ENCODE assay signal across 9 cellular contexts in the genomic region with DNA sequence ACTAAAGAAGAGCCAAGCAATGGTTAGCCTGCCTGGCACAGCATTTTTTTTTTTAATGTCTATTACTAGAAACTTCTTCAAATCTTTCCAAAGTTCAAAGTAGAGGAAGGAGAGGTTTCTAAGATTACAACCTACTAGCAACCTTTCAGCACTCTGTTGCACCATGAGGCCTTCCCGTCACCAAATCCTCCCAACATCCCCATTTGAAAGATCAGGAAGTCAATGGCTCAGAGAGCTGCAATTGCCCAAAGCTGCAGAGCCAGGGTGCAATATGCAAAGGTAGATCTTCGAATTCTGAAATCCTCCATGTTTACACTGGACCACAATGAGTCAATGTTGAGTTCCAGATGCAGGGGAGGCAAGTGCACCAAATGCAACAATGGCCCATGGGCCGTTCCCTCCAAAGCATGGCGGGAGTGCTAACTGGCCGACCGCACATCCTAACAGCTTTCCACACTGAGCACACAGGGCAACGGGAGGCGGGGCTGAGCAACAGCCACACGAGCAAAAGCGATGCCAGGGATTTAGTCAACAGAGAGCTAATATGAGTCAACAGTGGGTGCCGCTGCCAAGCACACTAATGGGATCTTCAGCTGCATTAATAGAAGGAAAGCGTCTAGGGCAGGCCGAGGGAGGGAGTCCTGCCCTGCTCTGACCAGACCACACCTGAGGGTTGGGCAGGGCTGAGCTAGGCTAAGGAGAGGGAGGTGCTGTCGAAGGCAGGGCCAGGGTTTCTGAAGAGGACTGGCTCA. TPM values are rescaled to one million over a fixed set of nuclear protein-coding genes. Genes with fewer than 3 reads are reported as not detected.
DNase-seq lines count a peak whose midpoint lies in the region; ATAC-seq, FAIRE-seq and TF ChIP-seq lines count a peak whose summit lies in the region.
"Had no signal": no experiment of that assay in that cellular context is flagged by ENCODE, and none has a peak within 500 bp of the region (broad histone marks: within the 10 kb centered on the region; RNA-seq: fewer than 3 reads in every experiment).

No MANE protein-coding gene starts in this region.

- H3K36me3 ChIP-seq in keratinocyte (ENCODE audit: control insufficient read depth in 2 of 2, extremely low read depth in 1 of 2, insufficient read depth in 2 of 2, low read length in 2 of 2) (peaks cover 0 to 2% of the 10 kb centered on the region in 2 experiments), uterus (no peaks in the 10 kb centered on the region)

- H3K27ac ChIP-seq in keratinocyte (ENCODE audit: control insufficient read depth, insufficient read depth, low read length) (peak overlapping the region; percentile 29), uterus (no peak overlapping the region)

- POLR2A ChIA-PET in WTC11 (lab: Charles Lee), result no interaction called here

- H3K9me3 ChIP-seq in keratinocyte (ENCODE audit: control insufficient read depth, low read depth, low read length) (no peaks in the 10 kb centered on the region), uterus (no peaks in the 10 kb centered on the region)

- H3K4me3 ChIP-seq in AG09309 (ENCODE audit: control insufficient read depth, low read depth, low read length), result no peak overlapping the region
- H3K4me3 ChIP-seq in keratinocyte (ENCODE audit: control insufficient read depth in 2 of 3, extremely low read depth in 1 of 3, insufficient read depth in 2 of 3, low read depth in 1 of 3, low read length in 3 of 3), result peak overlapping the region in 1 of 3 experiments; percentile 26
- H3K4me3 ChIP-seq in uterus, result no peak overlapping the region

- CTCF ChIA-PET in WTC11 (lab: Charles Lee), result interaction anchor here (0.9 to 3.7 kb wide), 9 partner anchors 9 to 154 kb away, joined by 3 to 19 read pairs (median 4); no protein-coding TSS in a partner anchor
- CTCF ChIA-PET in activated CD8-positive, alpha-beta memory T cell treated with anti-CD3 and anti-CD28 coated beads, Interleukin-2, amount 10 ng/mL, durations not matched to agents 7 days and 5 days (lab: Charles Lee), result no interaction called here

- H3K27ac Mint-ChIP-seq in WTC11, result peak overlapping the region; percentile 47
- H3K27ac Mint-ChIP-seq in activated CD8-positive, alpha-beta memory T cell treated with anti-CD3 and anti-CD28 coated beads, Interleukin-2, amount 10 ng/mL, durations not matched to agents 7 days and 5 days, result no peak overlapping the region

- H3K9me1 ChIP-seq in keratinocyte (ENCODE audit: control insufficient read depth, extremely low read depth, insufficient read depth, low read length), result peaks cover 10% of the 10 kb centered on the region

- H4K20me1 ChIP-seq in keratinocyte (ENCODE audit: control insufficient read depth, extremely low read depth, insufficient read depth, low read length), result peaks cover 6% of the 10 kb centered on the region

- peak overlapping the region; percentile 8; the same call in 1 of the 2 replicates for H3K4me3 Mint-ChIP-seq in WTC11
- no peak overlapping the region for H3K4me3 Mint-ChIP-seq in activated CD8-positive, alpha-beta memory T cell treated with anti-CD3 and anti-CD28 coated beads, Interleukin-2, amount 10 ng/mL, durations not matched to agents 7 days and 5 days

- DNase-seq in AG09309 (ENCODE audit: low read depth) (peak; percentile 61), NCI-H1436 treated with DMSO at 0.1 percent for 48 hours (lab: John Stamatoyannopoulos, UW) (peak; percentile 64), WTC11 (ENCODE audit: low spot score) (no peak), keratinocyte (ENCODE audit: low read depth, low spot score) (peak; percentile 71), uterus (no peak)
- no peak for DNase-seq in activated CD8-positive, alpha-beta memory T cell treated with anti-CD3 and anti-CD28 coated beads, Interleukin-2, amount 10 ng/mL, durations not matched to agents 7 days and 5 days
- DNase-seq in stimulated activated CD4-positive, alpha-beta T cell treated with anti-CD3 and anti-CD28 coated beads, Interleukin-15, amount 100 ng/mL, for 24 hours, result no peak

- intact Hi-C loops in uterus (cut with DNase I; ENCODE audit: low total_unique reads), result no loop called here

- no peaks in the 10 kb centered on the region for H3K27me3 ChIP-seq in keratinocyte (ENCODE audit: control insufficient read depth, extremely low read depth, insufficient read depth, low read length)
- peaks cover 0 to 4% of the 10 kb centered on the region in 2 donors for H3K27me3 ChIP-seq in uterus

- peaks cover 78% of the 10 kb centered on the region for H3K4me1 Mint-ChIP-seq in WTC11
- peaks cover 10% of the 10 kb centered on the region for H3K4me1 Mint-ChIP-seq in activated CD8-positive, alpha-beta memory T cell treated with anti-CD3 and anti-CD28 coated beads, Interleukin-2, amount 10 ng/mL, durations not matched to agents 7 days and 5 days

- H3K9ac ChIP-seq in keratinocyte (ENCODE audit: control insufficient read depth, extremely low read depth, insufficient read depth, low read length), result no peak overlapping the region

- peak overlapping the region; percentile 14 for H3K4me2 ChIP-seq in keratinocyte (ENCODE audit: control insufficient read depth, extremely low read depth, insufficient read depth, low read depth, low read length)

- no peaks in the 10 kb centered on the region for H3K9me3 Mint-ChIP-seq in WTC11
- no peaks in the 10 kb centered on the region for H3K9me3 Mint-ChIP-seq in activated CD8-positive, alpha-beta memory T cell treated with anti-CD3 and anti-CD28 coated beads, Interleukin-2, amount 10 ng/mL, durations not matched to agents 7 days and 5 days (ENCODE audit: low read depth)

- H3K4me1 ChIP-seq in keratinocyte (ENCODE audit: control insufficient read depth, extremely low read depth, insufficient read depth, low read length) (peaks cover 45% of the 10 kb centered on the region), uterus (peaks cover 0 to 7% of the 10 kb centered on the region in 2 donors)

- dilution Hi-C loops in keratinocyte (cut with MboI; ENCODE audit: extremely low pct_ligation_motif_present, low sequenced_read_pairs), result no loop called here

- peaks cover 10% of the 10 kb centered on the region for H3K79me2 ChIP-seq in keratinocyte (ENCODE audit: control insufficient read depth, insufficient read depth, low read length)

- H3K27me3 Mint-ChIP-seq in WTC11 (ENCODE audit: low read depth), result peaks cover 1% of the 10 kb centered on the region
- H3K27me3 Mint-ChIP-seq in activated CD8-positive, alpha-beta memory T cell treated with anti-CD3 and anti-CD28 coated beads, Interleukin-2, amount 10 ng/mL, durations not matched to agents 7 days and 5 days, result peaks cover 74% of the 10 kb centered on the region

- TF ChIP-seq CTCF in AG09309 (IDR thresholded peaks at IDR 0.05; ENCODE audit: control insufficient read depth, insufficient read depth, low read depth, low read length, missing control alignments) (no peak), WTC11 (IDR thresholded peaks at IDR 0.05) (no peak), keratinocyte (optimal IDR thresholded peaks at IDR 0.05 in 1 of 3, IDR thresholded peaks at IDR 0.05 in 1 of 3, conservative IDR thresholded peaks at IDR 0.05 in 1 of 3; ENCODE audit: extremely low read depth in 1 of 3, insufficient read depth in 2 of 3, low read length in 3 of 3) (peak in 1 of 3 experiments; percentile 11), uterus (IDR thresholded peaks at IDR 0.05) (no peak)

- FAIRE-seq in keratinocyte (lab: Jason Lieb, UNC), result peak; percentile 98

- no peaks in the 10 kb centered on the region for H3K36me3 Mint-ChIP-seq in WTC11
- H3K36me3 Mint-ChIP-seq in activated CD8-positive, alpha-beta memory T cell treated with anti-CD3 and anti-CD28 coated beads, Interleukin-2, amount 10 ng/mL, durations not matched to agents 7 days and 5 days, result no peaks in the 10 kb centered on the region

- ATAC-seq in WTC11, result peak; percentile 6
- no peak for ATAC-seq in activated CD8-positive, alpha-beta memory T cell treated with anti-CD3 and anti-CD28 coated beads, Interleukin-2, amount 10 ng/mL, durations not matched to agents 7 days and 5 days
- ATAC-seq in GM18868 (IDR thresholded peaks at IDR 0.05; ENCODE audit: unreplicated experiment), result no peak

- H2AFZ ChIP-seq in keratinocyte (ENCODE audit: control insufficient read depth, low read length), result no peak overlapping the region

- no peak for TF ChIP-seq POLR2A in uterus (IDR thresholded peaks at IDR 0.05)

TF ChIP-seq in WTC11, 78 proteins besides CTCF, POLR2A, EP300 and RAD21 (continues in another document):
- no peak for TF ChIP-seq EMX1 (CRISPR knock-in tag; IDR thresholded peaks at IDR 0.05)
- no peak for TF ChIP-seq SOX15 (CRISPR knock-in tag; IDR thresholded peaks at IDR 0.05)
- TF ChIP-seq ZNF416 (CRISPR knock-in tag; IDR thresholded peaks at IDR 0.05), result no peak
- TF ChIP-seq, protein P1, sequence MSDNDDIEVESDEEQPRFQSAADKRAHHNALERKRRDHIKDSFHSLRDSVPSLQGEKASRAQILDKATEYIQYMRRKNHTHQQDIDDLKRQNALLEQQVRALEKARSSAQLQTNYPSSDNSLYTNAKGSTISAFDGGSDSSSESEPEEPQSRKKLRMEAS (CRISPR knock-in tag; IDR thresholded peaks at IDR 0.05), result 0 out of 2 replicates have a peak, but pooled peaks have one; percentile 22
- TF ChIP-seq ZNF138 (CRISPR knock-in tag; conservative IDR thresholded peaks at IDR 0.05), result 0 out of 2 replicates have a peak, but pooled peaks have one; percentile 40
- TF ChIP-seq, protein P2, sequence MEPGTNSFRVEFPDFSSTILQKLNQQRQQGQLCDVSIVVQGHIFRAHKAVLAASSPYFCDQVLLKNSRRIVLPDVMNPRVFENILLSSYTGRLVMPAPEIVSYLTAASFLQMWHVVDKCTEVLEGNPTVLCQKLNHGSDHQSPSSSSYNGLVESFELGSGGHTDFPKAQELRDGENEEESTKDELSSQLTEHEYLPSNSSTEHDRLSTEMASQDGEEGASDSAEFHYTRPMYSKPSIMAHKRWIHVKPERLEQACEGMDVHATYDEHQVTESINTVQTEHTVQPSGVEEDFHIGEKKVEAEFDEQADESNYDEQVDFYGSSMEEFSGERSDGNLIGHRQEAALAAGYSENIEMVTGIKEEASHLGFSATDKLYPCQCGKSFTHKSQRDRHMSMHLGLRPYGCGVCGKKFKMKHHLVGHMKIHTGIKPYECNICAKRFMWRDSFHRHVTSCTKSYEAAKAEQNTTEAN (CRISPR knock-in tag; IDR thresholded peaks at IDR 0.05), result no peak

RNA-seq across cellular contexts. Expression of a gene that starts 4.8 kb away (rescaled TPM):
- total RNA-seq in WTC11 (2021) (20.0 to 21.8 TPM (median 21.7 TPM) in 3 replicates), uterus (1 to 10 TPM in 2 of 4 donors, under 1 TPM in 2; under 0.01 to 3.9 (median 1.5) TPM)
- polyA plus RNA-seq in keratinocyte, result 7.3 to 13.7 TPM (median 12.8 TPM) in 3 replicates
- polyA plus RNA-seq in keratinocyte (2011; ENCODE audit: low read depth), result 13.6 TPM
- polyA plus RNA-seq in keratinocyte (2011; cell fraction: cytosol; rRNA removed), result 9.9 and 16.9 TPM in 2 replicates
- 8.9 and 13.4 TPM in 2 replicates for polyA plus RNA-seq in keratinocyte (2011; cell fraction: nucleus; rRNA removed)
- polyA plus RNA-seq in keratinocyte (2012; ENCODE audit: low replicate concordance), result 6.1 and 16.2 TPM in 2 replicates
- 4.8 to 14.5 TPM (median 13.2 TPM) in 3 replicates for polyA minus RNA-seq in keratinocyte
- 11.1 TPM for polyA minus RNA-seq in keratinocyte (2011; cell fraction: cytosol; rRNA and poly(A)+ RNA removed)
- polyA minus RNA-seq in keratinocyte (2011; cell fraction: nucleus; rRNA and poly(A)+ RNA removed), result 6.6 and 12.1 TPM in 2 replicates
- total RNA-seq in activated CD8-positive, alpha-beta memory T cell treated with anti-CD3 and anti-CD28 coated beads, Interleukin-2, amount 10 ng/mL, durations not matched to agents 7 days and 5 days, result 1 to 10 TPM in 1 of 2 experiments, under 1 TPM in 1; 0.23 to 1.0 TPM
- total RNA-seq: mononuclear cell had no signal

Comparison
In these comparisons a context has a peak if more than half of its experiments do, and no peak if none do; other contexts are left out.
1. DNase-seq: peak in AG09309 (single experiment), NCI-H1436 treated with DMSO at 0.1 percent for 48 hours (single experiment) and keratinocyte (single experiment); none in WTC11 (single experiment), uterus (0 of 2), activated CD8-positive, alpha-beta memory T cell treated with anti-CD3 and anti-CD28 coated beads, Interleukin-2, amount 10 ng/mL, durations not matched to agents 7 days and 5 days (single experiment) and stimulated activated CD4-positive, alpha-beta T cell treated with anti-CD3 and anti-CD28 coated beads, Interleukin-15, amount 100 ng/mL, for 24 hours (single experiment).